19 cellular contexts compared by ENCODE assay signal in the genomic region with DNA sequence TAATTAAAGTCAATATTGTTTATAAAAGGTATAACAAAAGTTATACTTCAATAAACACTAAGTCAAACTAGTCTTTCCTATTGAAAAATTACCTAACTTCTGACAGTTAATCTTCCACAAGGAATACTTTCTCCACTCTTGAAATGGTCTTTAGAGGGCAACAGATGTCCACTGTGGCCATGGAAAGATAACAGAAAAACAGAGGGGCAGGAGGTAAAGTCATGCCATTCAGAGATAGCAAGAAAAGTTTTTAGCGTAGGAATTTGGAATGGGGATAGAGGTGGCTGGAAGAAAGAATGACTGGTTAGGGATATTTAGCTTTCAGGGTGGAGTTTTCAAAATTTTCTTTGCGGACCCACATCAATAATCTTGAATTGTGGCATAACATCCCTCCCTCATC. TPM values are rescaled to one million over a fixed set of nuclear protein-coding genes. Genes with fewer than 3 reads are reported as not detected.
DNase-seq lines count a peak whose midpoint lies in the region; ATAC-seq, FAIRE-seq and TF ChIP-seq lines count a peak whose summit lies in the region.
"Had no signal": no experiment of that assay in that cellular context is flagged by ENCODE, and none has a peak within 500 bp of the region (broad histone marks: within the 10 kb centered on the region; RNA-seq: fewer than 3 reads in every experiment).

No MANE protein-coding gene starts in this region.

- H3K27me3 ChIP-seq in mammary epithelial cell (ENCODE audit: insufficient read depth, low read length) (no peaks in the 10 kb centered on the region), breast epithelium (no peaks in the 10 kb centered on the region), astrocyte (ENCODE audit: insufficient read depth, low read length) (no peaks in the 10 kb centered on the region), foreskin keratinocyte (no peaks in the 10 kb centered on the region), skeletal muscle satellite cell (ENCODE audit: control insufficient read depth, insufficient read depth, low read length) (no peaks in the 10 kb centered on the region)

- no peaks in the 10 kb centered on the region for H4K20me1 ChIP-seq in mammary epithelial cell (ENCODE audit: insufficient read depth, low read length)
- no peaks in the 10 kb centered on the region for H4K20me1 ChIP-seq in astrocyte (ENCODE audit: insufficient read depth, low read length)

- H3K27ac ChIP-seq in mammary epithelial cell (ENCODE audit: insufficient read depth, low read depth, low read length) (peak overlapping the region; percentile 89), breast epithelium (no peak overlapping the region), astrocyte (ENCODE audit: low read depth, low read length) (peak overlapping the region; percentile 90), foreskin keratinocyte (peak overlapping the region; percentile 35)
- H3K27ac ChIP-seq: 22Rv1, KMS-11 had no signal

- peaks cover 4% of the 10 kb centered on the region for H3K36me3 Mint-ChIP-seq in astrocyte (ENCODE audit: low read depth, unreplicated experiment)

- peaks cover 23% of the 10 kb centered on the region for H3K4me1 Mint-ChIP-seq in astrocyte (ENCODE audit: low read depth, unreplicated experiment)

- H3K4me2 ChIP-seq in mammary epithelial cell (ENCODE audit: insufficient read depth, low read depth, low read length) = peak overlapping the region; percentile 58
- peak overlapping the region; percentile 69 for H3K4me2 ChIP-seq in astrocyte (ENCODE audit: low read length)
- H3K4me2 ChIP-seq in skeletal muscle satellite cell (ENCODE audit: low read length) = no peak overlapping the region
- H3K4me2 ChIP-seq: KMS-11 had no signal

- H3K9ac ChIP-seq in mammary epithelial cell (ENCODE audit: insufficient read depth, low read length) (no peak overlapping the region), astrocyte (ENCODE audit: low read length) (no peak overlapping the region), skeletal muscle satellite cell (ENCODE audit: low read depth, low read length) (peak overlapping the region; percentile 64)
- H3K9ac ChIP-seq: KMS-11 had no signal

- H3K4me1 ChIP-seq in mammary epithelial cell (ENCODE audit: insufficient read depth, low read length) = peaks cover 21% of the 10 kb centered on the region
- H3K4me1 ChIP-seq in breast epithelium = no peaks in the 10 kb centered on the region
- H3K4me1 ChIP-seq in astrocyte (ENCODE audit: insufficient read depth, low read length) = peaks cover 18% of the 10 kb centered on the region
- peaks cover 30% of the 10 kb centered on the region for H3K4me1 ChIP-seq in foreskin keratinocyte
- H3K4me1 ChIP-seq in skeletal muscle satellite cell (ENCODE audit: control insufficient read depth, insufficient read depth, low read length) = peaks cover 47% of the 10 kb centered on the region

- CTCF ChIA-PET in mammary epithelial cell (lab: Charles Lee; ENCODE audit: low non-redundant PET) = no interaction called here

- FAIRE-seq in astrocyte (lab: Jason Lieb, UNC) = no peak
- FAIRE-seq: GM12892, H1 had no signal

- no peak overlapping the region for H3K27ac Mint-ChIP-seq in astrocyte (ENCODE audit: unreplicated experiment)
- H3K27ac Mint-ChIP-seq: CD14-positive monocyte had no signal

- WGBS in mammary epithelial cell (ENCODE audit: low coverage, missing lambda C conversion rate) = 97% methylated on average over 2 of the region's 2 CpGs

- no peak overlapping the region for H3K4me3 ChIP-seq in mammary epithelial cell (replicated peaks in 1 of 3; ENCODE audit: insufficient read depth in 1 of 3, low read depth in 2 of 3, low read length in 3 of 3)
- H3K4me3 ChIP-seq in breast epithelium = no peak overlapping the region
- no peak overlapping the region for H3K4me3 ChIP-seq in astrocyte (ENCODE audit: insufficient read depth, low read depth, low read length)
- H3K4me3 ChIP-seq in skeletal muscle satellite cell (ENCODE audit: low read length) = no peak overlapping the region

- H3K36me3 ChIP-seq in mammary epithelial cell (ENCODE audit: insufficient read depth, low read length) (peaks cover 9% of the 10 kb centered on the region), breast epithelium (no peaks in the 10 kb centered on the region), astrocyte (ENCODE audit: insufficient read depth, low read length) (peaks cover 31% of the 10 kb centered on the region), skeletal muscle satellite cell (ENCODE audit: insufficient read depth, low read length) (peaks cover 30% of the 10 kb centered on the region)

- H3K9me3 ChIP-seq in mammary epithelial cell (replicated peaks; ENCODE audit: insufficient read depth, low read length) = no peaks in the 10 kb centered on the region
- H3K9me3 ChIP-seq in breast epithelium = no peaks in the 10 kb centered on the region
- H3K9me3 ChIP-seq in astrocyte (ENCODE audit: insufficient read depth, low read depth, low read length) = no peaks in the 10 kb centered on the region
- no peaks in the 10 kb centered on the region for H3K9me3 ChIP-seq in skeletal muscle satellite cell (replicated peaks; ENCODE audit: low read length)

- no TSS peak for BruUV-seq in mammary epithelial cell (replicated peaks; lab: Mats Ljungman, UMichigan)

- dilution Hi-C loops in mammary epithelial cell (cut with HindIII; ENCODE audit: low sequenced_read_pairs) = no loop called here

- no peaks in the 10 kb centered on the region for H3K27me3 Mint-ChIP-seq in astrocyte (ENCODE audit: low read depth, unreplicated experiment)

- H3K79me2 ChIP-seq in mammary epithelial cell (ENCODE audit: insufficient read depth, low read length) = peaks cover 29% of the 10 kb centered on the region
- H3K79me2 ChIP-seq in astrocyte (ENCODE audit: insufficient read depth, low read length) = peaks cover 37% of the 10 kb centered on the region

- H3K4me3 Mint-ChIP-seq in astrocyte (ENCODE audit: unreplicated experiment) = no peak overlapping the region
- H3K4me3 Mint-ChIP-seq: CD14-positive monocyte had no signal

- ATAC-seq in foreskin keratinocyte (no peak), HG02852 (IDR thresholded peaks at IDR 0.05; ENCODE audit: unreplicated experiment) (no peak)

- TF ChIP-seq CTCF in mammary epithelial cell (conservative IDR thresholded peaks at IDR 0.05 in 1 of 2, IDR thresholded peaks at IDR 0.05 in 1 of 2; ENCODE audit: extremely low read depth in 1 of 2, insufficient read depth in 1 of 2, low read depth in 1 of 2, low read length in 2 of 2) (no peak), breast epithelium (IDR thresholded peaks at IDR 0.05) (no peak), astrocyte (IDR thresholded peaks at IDR 0.05; ENCODE audit: insufficient read depth, low read depth, low read length) (no peak), foreskin keratinocyte (conservative IDR thresholded peaks at IDR 0.05) (no peak)

- in situ Hi-C loops in mammary epithelial cell (cut with MboI; ENCODE audit: low sequenced_read_pairs in 2 of 2) = no loop called here

- intact Hi-C loops in mammary epithelial cell (cut with micrococcal nuclease) = no loop called here
- intact Hi-C loops in breast epithelium (cut with DNase I; ENCODE audit: low total_unique reads) = no loop called here

- DNase-seq in mammary epithelial cell = no peak
- DNase-seq in breast epithelium (ENCODE audit: low spot score in 2 of 2) = no peak
- DNase-seq in astrocyte (ENCODE audit: low read depth) = no peak
- no peak for DNase-seq in foreskin keratinocyte
- DNase-seq in hypothalamus (lab: John Stamatoyannopoulos, UW) = no peak
- DNase-seq in dermis blood vessel endothelial cell = no peak
- DNase-seq: NCI-H1694, NCI-H2081 treated with DMSO at 0.1 percent for 48 hours, NCI-H2171 treated with DMSO at 0.1 percent for 48 hours, NCI-H446, NCI-H526, Right ventricle myocardium superior had no signal

- no peaks in the 10 kb centered on the region for H3K9me3 Mint-ChIP-seq in astrocyte (ENCODE audit: unreplicated experiment)

- H2AFZ ChIP-seq in mammary epithelial cell (ENCODE audit: low read depth, low read length) (no peak overlapping the region), astrocyte (ENCODE audit: low read depth, low read length) (no peak overlapping the region)

- TF ChIP-seq POLR2A in breast epithelium (IDR thresholded peaks at IDR 0.05) = no peak

RNA-seq across cellular contexts. Expression of gene HYCC1, which starts 34.7 kb away (rescaled TPM):
- total RNA-seq in mammary epithelial cell = 10 to 100 TPM; 40.5 to 72.5 TPM
- 40.1 TPM for polyA plus RNA-seq in mammary epithelial cell
- polyA minus RNA-seq in mammary epithelial cell = 56.3 TPM
- 10 to 100 TPM; 43.8 to 64.6 (median 50.4) TPM for total RNA-seq in breast epithelium
- 78.5 and 79.8 TPM in 2 replicates for total RNA-seq in astrocyte
- 53.0 and 54.6 TPM in 2 replicates for total RNA-seq in foreskin keratinocyte
- polyA plus RNA-seq in foreskin keratinocyte = 9.7 and 12.9 TPM in 2 replicates
- 84.1 and 105 TPM in 2 replicates for total RNA-seq in skeletal muscle satellite cell (2012; rRNA removed)
- total RNA-seq in dermis blood vessel endothelial cell = 44.4 and 53.9 TPM in 2 replicates

Comparison
In these comparisons a context has a peak if more than half of its experiments do, and no peak if none do; other contexts are left out.
1. H3K27ac ChIP-seq: peak in mammary epithelial cell (single experiment), astrocyte (single experiment) and foreskin keratinocyte (single experiment); none in breast epithelium (0 of 2).